In genomic region chr14:32706672-32707071, GRCh38 we compare ENCODE assay signal across 2 cellular contexts.
TF ChIP-seq lines count a peak whose summit lies in the region.

No MANE protein-coding gene starts in this region.

TF ChIP-seq in GM12878, 131 proteins besides CTCF, POLR2A, EP300 and RAD21 (continued from another document):
- no peak for TF ChIP-seq ZBTB11 (CRISPR knock-in tag; IDR thresholded peaks at IDR 0.05)

TF ChIP-seq in WTC11, 78 proteins besides CTCF, POLR2A, EP300 and RAD21 (continued from another document):
- TF ChIP-seq AFF4 (CRISPR knock-in tag; IDR thresholded peaks at IDR 0.05; ENCODE audit: borderline replicate concordance) (no peak), PRRX2 (CRISPR knock-in tag; IDR thresholded peaks at IDR 0.05) (no peak), PREB (CRISPR knock-in tag; IDR thresholded peaks at IDR 0.05; ENCODE audit: borderline replicate concordance) (no peak), RORB (CRISPR knock-in tag; IDR thresholded peaks at IDR 0.05) (no peak), NR1H2 (CRISPR knock-in tag; IDR thresholded peaks at IDR 0.05) (no peak), ATF3 (CRISPR knock-in tag; conservative IDR thresholded peaks at IDR 0.05) (no peak), CREB1 (CRISPR knock-in tag; IDR thresholded peaks at IDR 0.05) (no peak), OVOL2 (CRISPR knock-in tag; IDR thresholded peaks at IDR 0.05; ENCODE audit: borderline replicate concordance) (no peak), GRHL2 (CRISPR knock-in tag; IDR thresholded peaks at IDR 0.05; ENCODE audit: insufficient replicate concordance, severe bottlenecking) (no peak), HMGA2 (CRISPR knock-in tag; IDR thresholded peaks at IDR 0.05) (no peak), GABPB1 (CRISPR knock-in tag; IDR thresholded peaks at IDR 0.05) (no peak), SOX15 (CRISPR knock-in tag; IDR thresholded peaks at IDR 0.05) (no peak), CBFB (CRISPR knock-in tag; IDR thresholded peaks at IDR 0.05; ENCODE audit: low read depth) (no peak), ZNF532 (CRISPR knock-in tag; IDR thresholded peaks at IDR 0.05; ENCODE audit: borderline replicate concordance) (no peak), TEAD4 (CRISPR knock-in tag; IDR thresholded peaks at IDR 0.05) (no peak), KAT7 (CRISPR knock-in tag; IDR thresholded peaks at IDR 0.05; ENCODE audit: borderline replicate concordance) (no peak), ZNF121 (CRISPR knock-in tag; IDR thresholded peaks at IDR 0.05) (no peak), ZNF263 (CRISPR knock-in tag; IDR thresholded peaks at IDR 0.05; ENCODE audit: low read depth) (no peak)
